In the genomic region with DNA sequence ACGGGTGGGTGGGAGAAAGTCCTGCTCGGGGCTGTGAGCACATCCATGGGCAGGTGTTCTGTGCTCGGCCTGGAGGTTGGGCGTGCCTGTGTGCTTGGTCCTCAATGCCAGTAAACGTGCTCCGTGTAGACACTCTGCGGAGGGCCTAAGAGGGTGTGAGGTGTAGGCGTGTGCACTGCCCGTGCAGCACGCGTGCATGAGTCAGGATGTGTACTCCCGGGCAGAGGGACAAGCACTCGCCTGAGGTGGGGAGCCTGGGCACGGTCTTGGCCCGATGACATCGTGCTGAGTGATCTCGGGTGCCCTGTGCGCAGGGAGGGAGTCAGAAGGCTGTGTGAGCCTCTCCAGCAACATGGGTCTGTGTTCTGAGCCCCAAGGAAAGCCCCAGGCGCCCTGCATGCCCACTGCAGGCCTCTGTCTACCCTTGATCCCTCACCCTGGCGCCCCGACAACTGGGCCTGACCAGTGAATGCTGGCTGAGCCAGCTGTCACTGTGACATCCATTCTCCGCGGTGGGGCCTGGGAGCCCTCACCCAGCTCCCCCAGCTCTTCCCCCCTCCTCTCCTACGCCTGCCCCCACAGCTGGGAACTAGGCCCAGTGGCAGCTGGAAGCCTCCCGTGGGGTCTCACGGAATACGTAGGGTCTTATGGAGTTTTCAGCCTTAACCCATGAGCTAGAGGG, we compare ENCODE assay signal across 20 cellular contexts. TPM values are rescaled to one million over a fixed set of nuclear protein-coding genes. Genes with fewer than 3 reads are reported as not detected.
DNase-seq lines count a peak whose midpoint lies in the region; ATAC-seq and TF ChIP-seq lines count a peak whose summit lies in the region.
"Had no signal": no experiment of that assay in that cellular context is flagged by ENCODE, and none has a peak within 500 bp of the region (broad histone marks: within the 10 kb centered on the region; RNA-seq: fewer than 3 reads in every experiment).

No MANE protein-coding gene starts in this region.

- H3K4me1 Mint-ChIP-seq in type B pancreatic cell (ENCODE audit: unreplicated experiment) (peaks cover 17% of the 10 kb centered on the region), chondrocyte (ENCODE audit: low read depth) (peaks cover 23% of the 10 kb centered on the region)

- no peaks in the 10 kb centered on the region for H3K36me3 Mint-ChIP-seq in type B pancreatic cell
- no peaks in the 10 kb centered on the region for H3K36me3 Mint-ChIP-seq in chondrocyte (ENCODE audit: low read depth)
- H3K36me3 Mint-ChIP-seq: naive thymus-derived CD4-positive, alpha-beta T cell had no signal

- peak overlapping the region; percentile 36 for H3K27ac ChIP-seq in RWPE1
- H3K27ac ChIP-seq: 22Rv1, cardiac muscle cell, esophagus muscularis mucosa had no signal

- H3K27me3 Mint-ChIP-seq in type B pancreatic cell (peaks cover 12% of the 10 kb centered on the region), chondrocyte (ENCODE audit: low read depth) (peaks cover 3% of the 10 kb centered on the region)
- H3K27me3 Mint-ChIP-seq: activated CD4-positive, alpha-beta T cell treated with anti-CD3 and anti-CD28 coated beads, Interleukin-2, amount 10 ng/mL, durations not matched to agents 24 days and 14 days had no signal

- POLR2A ChIA-PET in RWPE1 (lab: Yijun Ruan, JAX; ENCODE audit: low non-redundant PET) = no interaction called here

- DNase-seq in DMS 273 (lab: John Stamatoyannopoulos, UW; ENCODE audit: unreplicated experiment) = peak; percentile 50
- DNase-seq in DMS 273 treated with DMSO at 0.1 percent for 48 hours (lab: John Stamatoyannopoulos, UW) = no peak
- DNase-seq in RWPE1 (ENCODE audit: low spot score) = no peak
- DNase-seq in islet precursor cell = peak; percentile 55
- peak; percentile 62 for DNase-seq in type B pancreatic cell (ENCODE audit: extremely low spot score, unreplicated experiment)
- DNase-seq in chondrocyte (ENCODE audit: low spot score) = no peak
- no peak for DNase-seq in OCI-M1 (lab: John Stamatoyannopoulos, UW)
- DNase-seq: activated CD4-positive, alpha-beta T cell treated with anti-CD3 and anti-CD28 coated beads, Interleukin-2, amount 10 ng/mL, durations not matched to agents 24 days and 14 days; activated CD8-positive, alpha-beta memory T cell treated with anti-CD3 and anti-CD28 coated beads, Interleukin-2, amount 50 U/mL, for 4 hours; activated effector memory CD4-positive, alpha-beta T cell treated with anti-CD3 and anti-CD28 coated beads, Interleukin-2, amount 50 U/mL, for 16 hours; glutamatergic neuron; H9; naive thymus-derived CD4-positive, alpha-beta T cell; NCI-H1105; NCI-H69; stimulated activated CD4-positive, alpha-beta T cell treated with anti-CD3 and anti-CD28 coated beads, Interleukin-4, amount 100 ng/mL, for 1 hour had no signal

- no peaks in the 10 kb centered on the region for H3K9me3 Mint-ChIP-seq in type B pancreatic cell
- no peaks in the 10 kb centered on the region for H3K9me3 Mint-ChIP-seq in chondrocyte (ENCODE audit: low read depth)
- H3K9me3 Mint-ChIP-seq: activated CD4-positive, alpha-beta T cell treated with anti-CD3 and anti-CD28 coated beads, Interleukin-2, amount 10 ng/mL, durations not matched to agents 24 days and 14 days; H9; naive thymus-derived CD4-positive, alpha-beta T cell had no signal

- TF ChIP-seq CTCF in RWPE1 (conservative IDR thresholded peaks at IDR 0.05; ENCODE audit: low read depth) = no peak
- no peak for TF ChIP-seq CTCF in type B pancreatic cell (conservative IDR thresholded peaks at IDR 0.05)
- no peak for TF ChIP-seq CTCF in chondrocyte (IDR thresholded peaks at IDR 0.05)

- no peak for ATAC-seq in GM21528 (IDR thresholded peaks at IDR 0.05; ENCODE audit: low FRiP score, unreplicated experiment)
- ATAC-seq: naive thymus-derived CD4-positive, alpha-beta T cell had no signal

- H3K27ac Mint-ChIP-seq in type B pancreatic cell (no peak overlapping the region), chondrocyte (ENCODE audit: unreplicated experiment) (no peak overlapping the region)
- H3K27ac Mint-ChIP-seq: activated CD4-positive, alpha-beta T cell treated with anti-CD3 and anti-CD28 coated beads, Interleukin-2, amount 10 ng/mL, durations not matched to agents 24 days and 14 days; naive thymus-derived CD4-positive, alpha-beta T cell had no signal

- H3K4me3 Mint-ChIP-seq in type B pancreatic cell (no peak overlapping the region), chondrocyte (ENCODE audit: unreplicated experiment) (no peak overlapping the region)
- H3K4me3 Mint-ChIP-seq: activated CD4-positive, alpha-beta T cell treated with anti-CD3 and anti-CD28 coated beads, Interleukin-2, amount 10 ng/mL, durations not matched to agents 24 days and 14 days; naive thymus-derived CD4-positive, alpha-beta T cell had no signal

- CTCF ChIA-PET in RWPE1 (lab: Yijun Ruan, JAX) = interaction anchor here (0.6 to 1.8 kb wide), 5 partner anchors 11 to 144 kb away, joined by 3 to 8 read pairs (median 4); partner anchors contain the start of gene NGFR

RNA-seq across cellular contexts. Expression of gene NXPH3, which starts 23.5 kb away (rescaled TPM):
- total RNA-seq in type B pancreatic cell (ENCODE audit: low replicate concordance) (0.45 and 0.46 TPM in 2 replicates), chondrocyte (4.2 to 4.7 TPM (median 4.5 TPM) in 3 replicates)
- total RNA-seq: activated CD4-positive, alpha-beta T cell treated with anti-CD3 and anti-CD28 coated beads, Interleukin-2, amount 10 ng/mL, durations not matched to agents 24 days and 14 days; naive thymus-derived CD4-positive, alpha-beta T cell had no signal

RNA-seq across cellular contexts. Expression of gene NGFR, which starts 57.1 kb away (rescaled TPM):
- total RNA-seq in type B pancreatic cell (ENCODE audit: low replicate concordance) (2.1 and 41.3 TPM in 2 replicates), chondrocyte (1.7 to 4.4 TPM (median 1.8 TPM) in 3 replicates)
- total RNA-seq: activated CD4-positive, alpha-beta T cell treated with anti-CD3 and anti-CD28 coated beads, Interleukin-2, amount 10 ng/mL, durations not matched to agents 24 days and 14 days had no signal

Comparison
In these comparisons a context has a peak if more than half of its experiments do, and no peak if none do; other contexts are left out.
1. DNase-seq: peak in DMS 273 (single experiment), islet precursor cell (single experiment) and type B pancreatic cell (single experiment); none in DMS 273 treated with DMSO at 0.1 percent for 48 hours (single experiment), RWPE1 (single experiment), chondrocyte (single experiment) and OCI-M1 (single experiment).